ENCODE assay signal across 1 cellular context in the genomic region with DNA sequence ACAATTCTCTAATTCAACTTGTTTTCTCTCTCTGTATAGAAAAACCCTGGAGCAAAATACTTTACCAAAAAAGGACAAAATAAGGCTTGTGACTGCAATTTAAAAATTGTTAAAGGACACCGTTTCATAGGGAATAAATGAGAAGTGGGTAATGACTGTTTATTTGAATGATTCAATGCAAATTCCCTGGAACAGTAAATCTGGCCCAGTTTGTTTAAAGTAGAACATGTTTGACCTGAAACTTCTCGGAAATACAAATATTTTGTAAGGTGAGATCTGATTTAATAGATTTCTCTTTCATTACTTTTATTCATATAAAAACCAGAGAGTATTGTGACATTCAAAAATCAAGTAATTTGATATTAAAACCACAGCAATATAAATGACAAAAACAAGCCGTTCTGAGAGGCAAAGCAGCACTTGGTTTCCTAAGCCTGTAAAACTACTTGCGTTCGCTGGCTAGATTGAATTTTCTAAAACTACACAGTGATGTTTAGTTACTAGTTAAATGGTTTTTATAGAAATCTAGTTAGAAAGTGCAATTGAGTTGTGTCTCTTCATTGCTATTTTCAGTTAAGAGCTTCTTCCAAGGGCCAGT.
TF ChIP-seq lines count a peak whose summit lies in the region.

No MANE protein-coding gene starts in this region.

TF ChIP-seq in IMR-90, 13 proteins besides CTCF, POLR2A, EP300 and RAD21 (continued from another document):
- TF ChIP-seq, protein P1, sequence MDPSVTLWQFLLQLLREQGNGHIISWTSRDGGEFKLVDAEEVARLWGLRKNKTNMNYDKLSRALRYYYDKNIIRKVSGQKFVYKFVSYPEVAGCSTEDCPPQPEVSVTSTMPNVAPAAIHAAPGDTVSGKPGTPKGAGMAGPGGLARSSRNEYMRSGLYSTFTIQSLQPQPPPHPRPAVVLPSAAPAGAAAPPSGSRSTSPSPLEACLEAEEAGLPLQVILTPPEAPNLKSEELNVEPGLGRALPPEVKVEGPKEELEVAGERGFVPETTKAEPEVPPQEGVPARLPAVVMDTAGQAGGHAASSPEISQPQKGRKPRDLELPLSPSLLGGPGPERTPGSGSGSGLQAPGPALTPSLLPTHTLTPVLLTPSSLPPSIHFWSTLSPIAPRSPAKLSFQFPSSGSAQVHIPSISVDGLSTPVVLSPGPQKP (IDR thresholded peaks at IDR 0.05; ENCODE audit: borderline replicate concordance, low read depth, low read length), result no peak
